Comparison of ENCODE assay signal across 13 cellular contexts in genomic region chr11:107844041-107844440, GRCh38.
DNase-seq lines count a peak whose midpoint lies in the region; ATAC-seq lines count a peak whose summit lies in the region.
"Had no signal": no experiment of that assay in that cellular context is flagged by ENCODE, and none has a peak within 500 bp of the region (broad histone marks: within the 10 kb centered on the region; RNA-seq: fewer than 3 reads in every experiment).

No MANE protein-coding gene starts in this region.

- no peak for ATAC-seq in GM21529 (IDR thresholded peaks at IDR 0.05; ENCODE audit: unreplicated experiment)
- ATAC-seq: GM12878 had no signal

- DNase-seq in 8988T (peak; percentile 49), ELR (ENCODE audit: low read depth) (peak; percentile 90), SW 1271 (lab: John Stamatoyannopoulos, UW) (peak; percentile 45 to 80), fibroblast of gingiva (ENCODE audit: low read depth) (peak; percentile 55), retina (no peak), Kasumi-1 (lab: John Stamatoyannopoulos, UW) (no peak), OCI-M2 (lab: John Stamatoyannopoulos, UW; ENCODE audit: unreplicated experiment) (no peak)
- DNase-seq: activated naive CD4-positive, alpha-beta T cell treated with anti-CD3 and anti-CD28 coated beads, Interleukin-2, amount 50 U/mL, for 16 hours; NCI-H1436 treated with DMSO at 0.1 percent for 48 hours; NCI-H524; stimulated activated CD4-positive, alpha-beta T cell treated with anti-CD3 and anti-CD28 coated beads, Interleukin-2, amount 100 ng/mL, for 24 hours had no signal

Comparison
In these comparisons a context has a peak if more than half of its experiments do, and no peak if none do; other contexts are left out.
1. DNase-seq: peak in 8988T (single experiment), ELR (single experiment), SW 1271 (2 of 2) and fibroblast of gingiva (single experiment); none in retina (single experiment), Kasumi-1 (0 of 2) and OCI-M2 (single experiment).